9 cellular contexts compared by ENCODE assay signal in the genomic region with DNA sequence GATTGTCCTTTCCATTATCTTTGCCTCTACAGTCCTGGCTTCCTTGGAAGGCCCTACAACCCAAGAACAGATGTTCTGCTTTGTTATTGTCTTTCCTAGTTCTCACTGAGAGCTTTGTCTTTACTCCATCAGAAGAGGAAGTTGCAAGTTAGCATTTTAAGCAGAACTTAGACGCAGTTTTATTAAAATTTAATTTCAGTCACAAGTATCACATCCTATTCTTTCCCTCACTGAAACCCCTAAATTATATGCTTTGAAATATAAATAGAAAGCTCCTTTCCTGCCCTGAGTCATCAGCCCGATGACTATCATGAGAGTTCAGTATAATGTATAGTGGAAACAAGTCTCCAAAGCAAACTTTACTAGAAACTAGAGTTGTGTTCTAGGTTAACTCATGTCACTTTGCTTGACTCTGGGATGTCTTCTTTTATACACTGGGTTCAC.
DNase-seq lines count a peak whose midpoint lies in the region; ATAC-seq and TF ChIP-seq lines count a peak whose summit lies in the region.
"Had no signal": no experiment of that assay in that cellular context is flagged by ENCODE, and none has a peak within 500 bp of the region (broad histone marks: within the 10 kb centered on the region; RNA-seq: fewer than 3 reads in every experiment).

No MANE protein-coding gene starts in this region.

- peak; percentile 77 for ATAC-seq in GM18520 (IDR thresholded peaks at IDR 0.05; ENCODE audit: unreplicated experiment)
- peak; percentile 91 for ATAC-seq in GM21619 (IDR thresholded peaks at IDR 0.05; ENCODE audit: unreplicated experiment)
- ATAC-seq in HG03442 (IDR thresholded peaks at IDR 0.05; ENCODE audit: unreplicated experiment), result peak; percentile 91

- no peak overlapping the region for H3K4me3 ChIP-seq in fibroblast of the aortic adventitia (ENCODE audit: low read depth, low read length)

- DNase-seq in fibroblast of the aortic adventitia (ENCODE audit: low read depth) (peak; percentile 1), nucleus accumbens (lab: John Stamatoyannopoulos, UW) (no peak), NCI-H82 (lab: John Stamatoyannopoulos, UW) (no peak), NCI-H2196 (lab: John Stamatoyannopoulos, UW; ENCODE audit: unreplicated experiment) (no peak)
- DNase-seq in stimulated activated naive CD4-positive, alpha-beta T cell (lab: John Stamatoyannopoulos, UW), result no peak
- DNase-seq: NCI-H187 had no signal

- no peak for TF ChIP-seq CTCF in fibroblast of the aortic adventitia (IDR thresholded peaks at IDR 0.05; ENCODE audit: insufficient read depth, low read length)
